In genomic region chr14:104690266-104690711, GRCh38 we compare ENCODE assay signal across 8 cellular contexts. TPM values are rescaled to one million over a fixed set of nuclear protein-coding genes. Genes with fewer than 3 reads are reported as not detected.
A peak's percentile ranks its signal among the peaks of the same experiment; 100 is the strongest.
DNase-seq lines count a peak whose midpoint lies in the region; ATAC-seq and TF ChIP-seq lines count a peak whose summit lies in the region.

No MANE protein-coding gene starts in this region.

- peaks cover 0 to 19% of the 10 kb centered on the region in 2 donors for H3K4me1 ChIP-seq in uterus

- no peaks in the 10 kb centered on the region for H3K36me3 ChIP-seq in uterus

- no peak for ATAC-seq in memory B cell (ENCODE audit: low read depth)
- no peak for ATAC-seq in GM19467 (IDR thresholded peaks at IDR 0.05; ENCODE audit: unreplicated experiment)
- no peak for ATAC-seq in GM21717 (IDR thresholded peaks at IDR 0.05; ENCODE audit: unreplicated experiment)

- POLR2A ChIA-PET in MCF 10A (lab: Yijun Ruan, JAX), result interaction anchor here (0.7 to 5.1 kb wide), 4 partner anchors 8 to 622 kb away, joined by 3 to 60 read pairs (median 4); no protein-coding TSS in a partner anchor

- peaks cover 17% of the 10 kb centered on the region for H3K27me3 Mint-ChIP-seq in activated naive CD4-positive, alpha-beta T cell treated with anti-CD3 and anti-CD28 coated beads, Interleukin-2, amount 10 ng/mL, durations not matched to agents 7 days and 5 days
- H3K27me3 Mint-ChIP-seq in MCF 10A (ENCODE audit: insufficient read depth, unreplicated experiment) (no peaks in the 10 kb centered on the region), memory B cell (no peaks in the 10 kb centered on the region)

- BruUV-seq in MCF 10A (replicated peaks; lab: Mats Ljungman, UMichigan), result TSS peak; percentile 25

- H3K27me3 ChIP-seq in uterus, result no peaks in the 10 kb centered on the region

- H3K4me3 Mint-ChIP-seq in activated naive CD4-positive, alpha-beta T cell treated with anti-CD3 and anti-CD28 coated beads, Interleukin-2, amount 10 ng/mL, durations not matched to agents 7 days and 5 days, result peak overlapping the region; percentile 84
- H3K4me3 Mint-ChIP-seq in MCF 10A (ENCODE audit: unreplicated experiment), result peak overlapping the region; percentile 76
- peak overlapping the region; percentile 81 for H3K4me3 Mint-ChIP-seq in memory B cell

- intact Hi-C loops in MCF 10A (cut with micrococcal nuclease), result loop anchor here (1.0 kb wide), 1 partner anchor 25 kb away; no protein-coding TSS in a partner anchor
- intact Hi-C loops in uterus (cut with DNase I; ENCODE audit: low total_unique reads), result no loop called here

- H3K9me3 Mint-ChIP-seq in activated naive CD4-positive, alpha-beta T cell treated with anti-CD3 and anti-CD28 coated beads, Interleukin-2, amount 10 ng/mL, durations not matched to agents 7 days and 5 days, result no peaks in the 10 kb centered on the region
- no peaks in the 10 kb centered on the region for H3K9me3 Mint-ChIP-seq in MCF 10A (ENCODE audit: unreplicated experiment)
- H3K9me3 Mint-ChIP-seq in memory B cell, result no peaks in the 10 kb centered on the region

- TF ChIP-seq POLR2A in uterus (IDR thresholded peaks at IDR 0.05), result no peak

- H3K36me3 Mint-ChIP-seq in activated naive CD4-positive, alpha-beta T cell treated with anti-CD3 and anti-CD28 coated beads, Interleukin-2, amount 10 ng/mL, durations not matched to agents 7 days and 5 days, result peaks cover 16% of the 10 kb centered on the region
- peaks cover 6% of the 10 kb centered on the region for H3K36me3 Mint-ChIP-seq in MCF 10A (ENCODE audit: insufficient read depth, unreplicated experiment)
- H3K36me3 Mint-ChIP-seq in memory B cell, result no peaks in the 10 kb centered on the region

- no peaks in the 10 kb centered on the region for H3K9me3 ChIP-seq in uterus

- CTCF ChIA-PET in activated naive CD4-positive, alpha-beta T cell treated with anti-CD3 and anti-CD28 coated beads, Interleukin-2, amount 10 ng/mL, durations not matched to agents 7 days and 5 days (lab: Charles Lee), result interaction anchor here (1.2 kb wide), 1 partner anchor 21 kb away, joined by 3 read pairs; no protein-coding TSS in a partner anchor
- CTCF ChIA-PET in MCF 10A (lab: Yijun Ruan, JAX), result interaction anchor here (1.1 kb wide), 2 partner anchors 23 to 59 kb away, joined by 3 to 4 read pairs; no protein-coding TSS in a partner anchor

- peak overlapping the region; percentile 82 to 89 for H3K27ac ChIP-seq in uterus

- H3K4me1 Mint-ChIP-seq in activated naive CD4-positive, alpha-beta T cell treated with anti-CD3 and anti-CD28 coated beads, Interleukin-2, amount 10 ng/mL, durations not matched to agents 7 days and 5 days, result peaks cover 75% of the 10 kb centered on the region
- H3K4me1 Mint-ChIP-seq in MCF 10A (ENCODE audit: insufficient read depth, unreplicated experiment) (peaks cover 24% of the 10 kb centered on the region), memory B cell (peaks cover 40% of the 10 kb centered on the region)

- no peak for TF ChIP-seq CTCF in MCF 10A (IDR thresholded peaks at IDR 0.05; ENCODE audit: unreplicated experiment)
- TF ChIP-seq CTCF in uterus (IDR thresholded peaks at IDR 0.05), result no peak

- DNase-seq in activated naive CD4-positive, alpha-beta T cell treated with anti-CD3 and anti-CD28 coated beads, Interleukin-2, amount 10 ng/mL, durations not matched to agents 7 days and 5 days, result no peak
- no peak for DNase-seq in activated naive CD4-positive, alpha-beta T cell treated with Interleukin-2 at 50 U/mL for 16 hours
- DNase-seq in MCF 10A (ENCODE audit: unreplicated experiment) (peak; percentile 23), memory B cell (ENCODE audit: low spot score in 2 of 2) (no peak), uterus (no peak), NCI-H1105 (lab: John Stamatoyannopoulos, UW) (no peak)

- peak overlapping the region; percentile 46 to 80 for H3K4me3 ChIP-seq in uterus

- peak overlapping the region; percentile 81 for H3K27ac Mint-ChIP-seq in activated naive CD4-positive, alpha-beta T cell treated with anti-CD3 and anti-CD28 coated beads, Interleukin-2, amount 10 ng/mL, durations not matched to agents 7 days and 5 days
- no peak overlapping the region for H3K27ac Mint-ChIP-seq in MCF 10A (ENCODE audit: low read depth, unreplicated experiment)
- peak overlapping the region; percentile 20 for H3K27ac Mint-ChIP-seq in memory B cell

RNA-seq across cellular contexts. Expression of gene INF2, which starts 0.9 kb away (rescaled TPM):
- total RNA-seq in MCF 10A (2022) (91.6 and 102 TPM in 2 replicates), uterus (10 to 100 TPM; 13.5 to 79.4 (median 44.6) TPM)

RNA-seq across cellular contexts. Expression of gene ADSS1, which starts 33.7 kb away (rescaled TPM):
- 2.9 and 5.2 TPM in 2 replicates for total RNA-seq in MCF 10A (2022)
- 10 to 100 TPM in 1 of 4 donors, 1 to 10 TPM in 1, not detected in 2; 7.0 to 11.7 TPM for total RNA-seq in uterus
